In genomic region chr17:43772877-43773648, GRCh38 we compare ENCODE assay signal across 14 cellular contexts. TPM values are rescaled to one million over a fixed set of nuclear protein-coding genes. Genes with fewer than 3 reads are reported as not detected.
DNase-seq lines count a peak whose midpoint lies in the region; ATAC-seq and TF ChIP-seq lines count a peak whose summit lies in the region.
"Had no signal": no experiment of that assay in that cellular context is flagged by ENCODE, and none has a peak within 500 bp of the region (broad histone marks: within the 10 kb centered on the region; RNA-seq: fewer than 3 reads in every experiment).

No MANE protein-coding gene starts in this region.

- no peaks in the 10 kb centered on the region for H3K9me3 Mint-ChIP-seq in effector memory CD8-positive, alpha-beta T cell
- H3K9me3 Mint-ChIP-seq: stimulated activated naive CD8-positive, alpha-beta T cell treated with anti-CD3 and anti-CD28 coated beads, Interleukin-15, Interleukin-2, amounts not matched to agents 100 ng/mL and 50 ng/mL, for 24 hours had no signal

- ATAC-seq in heart right ventricle, result no peak
- no peak for ATAC-seq in Right ventricle myocardium superior (ENCODE audit: poor library complexity)
- no peak for ATAC-seq in effector memory CD8-positive, alpha-beta T cell (replicated peaks)
- ATAC-seq in aorta (ENCODE audit: low FRiP score), result peak; percentile 54
- no peak for ATAC-seq in HG02884 (IDR thresholded peaks at IDR 0.05; ENCODE audit: unreplicated experiment)

- H3K4me1 Mint-ChIP-seq in effector memory CD8-positive, alpha-beta T cell (ENCODE audit: low read depth in 2 of 2), result peaks cover 0 to 8% of the 10 kb centered on the region in 2 donors

- no peak for DNase-seq in heart right ventricle
- DNase-seq in Right ventricle myocardium superior, result no peak
- DNase-seq in effector memory CD8-positive, alpha-beta T cell, result no peak
- peak in 1 of 2 donors; percentile 86 for DNase-seq in aorta
- DNase-seq in NCI-H226, result no peak
- no peak for DNase-seq in GM10266 (ENCODE audit: extremely low spot score)
- DNase-seq: H7; NCI-H1105; NK-92 treated with Interleukin-12 subunit alpha and Interleukin-12 subunit beta, amount 100 ng/mL, for 24 hours; stimulated activated CD4-positive, alpha-beta T cell treated with anti-CD3 and anti-CD28 coated beads, Interleukin-12 subunit alpha, Interleukin-12 subunit beta, amount 100 ng/mL, for 4 hours had no signal

- no peaks in the 10 kb centered on the region for H3K27me3 Mint-ChIP-seq in effector memory CD8-positive, alpha-beta T cell
- H3K27me3 Mint-ChIP-seq: stimulated activated naive CD8-positive, alpha-beta T cell treated with anti-CD3 and anti-CD28 coated beads, Interleukin-15, Interleukin-2, amounts not matched to agents 100 ng/mL and 50 ng/mL, for 24 hours had no signal

- no peak for TF ChIP-seq CTCF in heart right ventricle (IDR thresholded peaks at IDR 0.05)
- TF ChIP-seq CTCF in GM10266 (IDR thresholded peaks at IDR 0.05; ENCODE audit: control insufficient read depth, insufficient read depth, low read depth, missing control alignments), result no peak

- H3K36me3 ChIP-seq in heart right ventricle (peaks cover 0 to 91% (median 64%) of the 10 kb centered on the region in 9 donors), muscle layer of colon (ENCODE audit: insufficient read depth, low read length) (peaks cover 74% of the 10 kb centered on the region), aorta (ENCODE audit: control insufficient read depth in 1 of 2, insufficient read depth in 2 of 2, low read length in 1 of 2) (peaks cover 0 to 3% of the 10 kb centered on the region in 2 donors)

- no peaks in the 10 kb centered on the region for H3K9me3 ChIP-seq in heart right ventricle
- no peaks in the 10 kb centered on the region for H3K9me3 ChIP-seq in muscle layer of colon (ENCODE audit: low read length)
- H3K9me3 ChIP-seq in aorta (ENCODE audit: control insufficient read depth, low read length), result no peaks in the 10 kb centered on the region

- no peak overlapping the region for H3K9ac ChIP-seq in muscle layer of colon (ENCODE audit: low read length)

- peak overlapping the region; percentile 8 to 52 for H3K4me3 Mint-ChIP-seq in effector memory CD8-positive, alpha-beta T cell
- H3K4me3 Mint-ChIP-seq: stimulated activated naive CD8-positive, alpha-beta T cell treated with anti-CD3 and anti-CD28 coated beads, Interleukin-15, Interleukin-2, amounts not matched to agents 100 ng/mL and 50 ng/mL, for 24 hours had no signal

- H3K4me3 ChIP-seq in heart right ventricle (no peak overlapping the region), muscle layer of colon (ENCODE audit: low read depth in 1 of 2, low read length in 2 of 2) (no peak overlapping the region), aorta (ENCODE audit: low read length in 2 of 2) (no peak overlapping the region)

- intact Hi-C loops in heart right ventricle (cut with DNase I), result no loop called here
- intact Hi-C loops in Right ventricle myocardium superior (cut with DNase I), result no loop called here
- intact Hi-C loops in aorta (cut with DNase I), result no loop called here

- H3K27ac ChIP-seq in heart right ventricle (peak overlapping the region in 6 of 10 donors; percentile 6 to 86 (median 25)), muscle layer of colon (ENCODE audit: low read depth, low read length) (peak overlapping the region; percentile 23), aorta (ENCODE audit: low read depth in 1 of 2, low read length in 2 of 2) (peak overlapping the region; percentile 48 to 90)

- no peaks in the 10 kb centered on the region for H3K27me3 ChIP-seq in heart right ventricle
- no peaks in the 10 kb centered on the region for H3K27me3 ChIP-seq in muscle layer of colon (ENCODE audit: control insufficient read depth in 1 of 2, insufficient read depth in 2 of 2, low read length in 2 of 2)
- no peaks in the 10 kb centered on the region for H3K27me3 ChIP-seq in aorta (ENCODE audit: control insufficient read depth in 1 of 2, insufficient read depth in 2 of 2, low read length in 1 of 2)

- H3K36me3 Mint-ChIP-seq in effector memory CD8-positive, alpha-beta T cell (ENCODE audit: insufficient read depth), result peaks cover 4% of the 10 kb centered on the region

- WGBS in heart right ventricle, 2 donors, result 76 to 83% methylated on average over 10 of the region's 10 CpGs
- 12 to 13% methylated on average over 10 of the region's 10 CpGs for WGBS in aorta, 2 donors

- H3K27ac Mint-ChIP-seq in effector memory CD8-positive, alpha-beta T cell, result peak overlapping the region; percentile 16 to 26
- H3K27ac Mint-ChIP-seq: stimulated activated naive CD8-positive, alpha-beta T cell treated with anti-CD3 and anti-CD28 coated beads, Interleukin-15, Interleukin-2, amounts not matched to agents 100 ng/mL and 50 ng/mL, for 24 hours had no signal

- peaks cover 11 to 94% (median 60%) of the 10 kb centered on the region in 9 donors for H3K4me1 ChIP-seq in heart right ventricle
- peaks cover 26% of the 10 kb centered on the region for H3K4me1 ChIP-seq in muscle layer of colon (ENCODE audit: insufficient read depth, low read length)
- H3K4me1 ChIP-seq in aorta (ENCODE audit: control insufficient read depth in 1 of 2, insufficient read depth in 2 of 2, low read length in 2 of 2), result peaks cover 0 to 4% of the 10 kb centered on the region in 2 donors

RNA-seq across cellular contexts. Expression of gene DUSP3, which starts 5.7 kb away (rescaled TPM):
- total RNA-seq in heart right ventricle (100 to 1,000 TPM; 222 to 359 (median 297) TPM), Right ventricle myocardium superior (224 TPM), aorta (100 to 1,000 TPM; 110 to 112 TPM)
- polyA plus RNA-seq in heart right ventricle (100 to 1,000 TPM; 119 to 371 TPM), aorta (100 to 1,000 TPM in 1 of 2 donors, 10 to 100 TPM in 1; 68.3 to 123 TPM)

RNA-seq across cellular contexts. Expression of gene CFAP97D1, which starts 7.2 kb away (rescaled TPM):
- total RNA-seq in heart right ventricle, result under 1 TPM in 3 of 10 donors, not detected in 7; 0.07 to 0.09 (median 0.09) TPM
- polyA plus RNA-seq in heart right ventricle, result not detected
- not detected for total RNA-seq in Right ventricle myocardium superior
- total RNA-seq in aorta, result not detected
- polyA plus RNA-seq in aorta, result under 1 TPM in 1 of 2 donors, not detected in 1; 0.25 TPM
- total RNA-seq: bronchial epithelial cell had no signal

RNA-seq across cellular contexts. Expression of gene SOST, which starts 14.5 kb away (rescaled TPM):
- total RNA-seq in heart right ventricle, result under 1 TPM in 1 of 10 donors, not detected in 9; 0.14 TPM
- polyA plus RNA-seq in heart right ventricle, result under 1 TPM in 1 of 2 donors, not detected in 1; 0.03 TPM
- not detected for total RNA-seq in Right ventricle myocardium superior
- 10 to 100 TPM; 21.7 to 34.3 TPM for total RNA-seq in aorta
- polyA plus RNA-seq in aorta, result 10 to 100 TPM in 1 of 2 donors, 1 to 10 TPM in 1; 4.8 to 18.2 TPM
- total RNA-seq: bronchial epithelial cell, H7 had no signal

RNA-seq across cellular contexts. Expression of gene MPP3, which starts 59.9 kb away (rescaled TPM):
- total RNA-seq in heart right ventricle, result 10 to 100 TPM; 16.6 to 84.2 (median 26.6) TPM
- 10 to 100 TPM; 41.0 to 90.1 TPM for polyA plus RNA-seq in heart right ventricle
- 48.5 TPM for total RNA-seq in Right ventricle myocardium superior
- 10 to 100 TPM; 14.6 to 15.7 TPM for total RNA-seq in aorta
- 10 to 100 TPM in 1 of 2 donors, 1 to 10 TPM in 1; 3.1 to 25.2 TPM for polyA plus RNA-seq in aorta

Comparison
In these comparisons a context has a peak if more than half of its experiments do, and no peak if none do; other contexts are left out.
1. RNA of gene SOST, which starts 14.5 kb away (total RNA-seq): 21.7 to 34.3 TPM in aorta; 0.14 TPM in heart right ventricle and not detected in Right ventricle myocardium superior (single experiment); every median in the first group is over 10 times any median in the second.
2. Peak in every context shown above with its lines, with median percentiles within 50 percentile points of each other: H3K27ac ChIP-seq.